Comparison of ENCODE assay signal across 1 cellular context in genomic region chr14:55103005-55103640, GRCh38.
TF ChIP-seq lines count a peak whose summit lies in the region.

No MANE protein-coding gene starts in this region.

TF ChIP-seq in HepG2, 621 proteins besides CTCF, POLR2A, EP300 and RAD21 (continued from another document and continues in another):
- TF ChIP-seq ZBTB40 (IDR thresholded peaks at IDR 0.05), result no peak
- peak; percentile 67 for TF ChIP-seq ZBTB40 (CRISPR knock-in tag; IDR thresholded peaks at IDR 0.05)
- peak; percentile 58; the same call in 1 of the 2 replicates for TF ChIP-seq SNAPC4 (CRISPR knock-in tag; IDR thresholded peaks at IDR 0.05)
- TF ChIP-seq ZNF564 (CRISPR knock-in tag; IDR thresholded peaks at IDR 0.05), result 0 out of 2 replicates have a peak, but pooled peaks have one; percentile 73
- TF ChIP-seq AGO1 (IDR thresholded peaks at IDR 0.05; ENCODE audit: low read depth, low read length, poor library complexity, severe bottlenecking), result no peak
- peak; percentile 86 for TF ChIP-seq GATAD2A (CRISPR knock-in tag; IDR thresholded peaks at IDR 0.05)
- TF ChIP-seq ARNT (IDR thresholded peaks at IDR 0.05), result no peak
- TF ChIP-seq ZNF329 (CRISPR knock-in tag; IDR thresholded peaks at IDR 0.05; ENCODE audit: low read depth), result no peak
- 0 out of 2 replicates have a peak, but pooled peaks have one; percentile 45 for TF ChIP-seq SNAI1 (CRISPR knock-in tag; IDR thresholded peaks at IDR 0.05; ENCODE audit: borderline replicate concordance)
- TF ChIP-seq ARID3A (IDR thresholded peaks at IDR 0.05; ENCODE audit: low read depth, low read length), result 0 out of 2 replicates have a peak, but pooled peaks have one; percentile 31
- peak; percentile 69; the same call in 1 of the 2 replicates for TF ChIP-seq ZSCAN25 (CRISPR knock-in tag; IDR thresholded peaks at IDR 0.05)
- no peak for TF ChIP-seq NPAS2 (CRISPR knock-in tag; IDR thresholded peaks at IDR 0.05; ENCODE audit: borderline replicate concordance)
- no peak for TF ChIP-seq ZFP62 (CRISPR knock-in tag; IDR thresholded peaks at IDR 0.05)
- 0 out of 2 replicates have a peak, but pooled peaks have one; percentile 25 for TF ChIP-seq ZBTB4 (CRISPR knock-in tag; IDR thresholded peaks at IDR 0.05; ENCODE audit: borderline replicate concordance)
- TF ChIP-seq ZNF772 (CRISPR knock-in tag; IDR thresholded peaks at IDR 0.05), result peak; percentile 92; the same call in 1 of the 2 replicates
- no peak for TF ChIP-seq KAT7 (CRISPR knock-in tag; IDR thresholded peaks at IDR 0.05; ENCODE audit: borderline replicate concordance)
- no peak for TF ChIP-seq MLLT10 (CRISPR knock-in tag; IDR thresholded peaks at IDR 0.05)
- TF ChIP-seq ZNF841 (CRISPR knock-in tag; IDR thresholded peaks at IDR 0.05; ENCODE audit: borderline replicate concordance), result no peak
- TF ChIP-seq PPARG (CRISPR knock-in tag; conservative IDR thresholded peaks at IDR 0.05), result 0 out of 2 replicates have a peak, but pooled peaks have one; percentile 28
- no peak for TF ChIP-seq ZMYM2 (CRISPR knock-in tag; IDR thresholded peaks at IDR 0.05)
- TF ChIP-seq EHMT2 (IDR thresholded peaks at IDR 0.05; ENCODE audit: borderline replicate concordance, low read depth, low read length), result no peak
- no peak for TF ChIP-seq ZNF724P (CRISPR knock-in tag; IDR thresholded peaks at IDR 0.05; ENCODE audit: borderline replicate concordance)
- no peak for TF ChIP-seq DR1 (CRISPR knock-in tag; IDR thresholded peaks at IDR 0.05)
- peak; percentile 70 for TF ChIP-seq SKI (IDR thresholded peaks at IDR 0.05; ENCODE audit: partially characterized antibody)
- peak; percentile 95 for TF ChIP-seq SALL1 (CRISPR knock-in tag; IDR thresholded peaks at IDR 0.05)
- TF ChIP-seq MTERF4 (CRISPR knock-in tag; IDR thresholded peaks at IDR 0.05), result no peak
- TF ChIP-seq ATM (IDR thresholded peaks at IDR 0.05; ENCODE audit: borderline replicate concordance), result no peak
- no peak for TF ChIP-seq ATF4 (CRISPR knock-in tag; IDR thresholded peaks at IDR 0.05)
- TF ChIP-seq FIP1L1 (IDR thresholded peaks at IDR 0.05; ENCODE audit: borderline replicate concordance, insufficient read depth, low read depth, low read length), result no peak
- TF ChIP-seq MIER2 (CRISPR knock-in tag; IDR thresholded peaks at IDR 0.05), result no peak
- TF ChIP-seq TBX2 (CRISPR knock-in tag; IDR thresholded peaks at IDR 0.05; ENCODE audit: borderline replicate concordance), result peak; percentile 84
- peak; percentile 89 for TF ChIP-seq PITX1 (CRISPR knock-in tag; IDR thresholded peaks at IDR 0.05)
- TF ChIP-seq GTF2F1 (IDR thresholded peaks at IDR 0.05; ENCODE audit: low read length), result no peak
- TF ChIP-seq BRD4 (CRISPR knock-in tag; IDR thresholded peaks at IDR 0.05), result no peak
- TF ChIP-seq ZNF281 (CRISPR knock-in tag; IDR thresholded peaks at IDR 0.05; ENCODE audit: borderline replicate concordance), result no peak
